1 cellular context compared by ENCODE assay signal in genomic region chr14:21300892-21301291, GRCh38.
A peak's percentile ranks its signal among the peaks of the same experiment; 100 is the strongest.
TF ChIP-seq lines count a peak whose summit lies in the region.

No MANE protein-coding gene starts in this region.

TF ChIP-seq in HepG2, 621 proteins besides CTCF, POLR2A, EP300 and RAD21 (continued from another document):
- TF ChIP-seq HNRNPL (IDR thresholded peaks at IDR 0.05; ENCODE audit: low read depth, low read length) (peak; percentile 79; the same call in 1 of the 2 replicates), SAFB2 (CRISPR knock-in tag; IDR thresholded peaks at IDR 0.05; ENCODE audit: borderline replicate concordance, low read depth) (peak; percentile 47; the same call in 1 of the 2 replicates), PHF8 (CRISPR knock-in tag; IDR thresholded peaks at IDR 0.05) (no peak), ARID3A (IDR thresholded peaks at IDR 0.05; ENCODE audit: low read depth, low read length) (no peak), ZBTB38 (CRISPR knock-in tag; IDR thresholded peaks at IDR 0.05) (peak; percentile 45; the same call in 1 of the 2 replicates), ZBTB39 (CRISPR knock-in tag; IDR thresholded peaks at IDR 0.05) (no peak), PRDM10 (CRISPR knock-in tag; IDR thresholded peaks at IDR 0.05; ENCODE audit: low read depth) (no peak), ARNT2 (CRISPR knock-in tag; IDR thresholded peaks at IDR 0.05; ENCODE audit: low read depth) (0 out of 2 replicates have a peak, but pooled peaks have one; percentile 31), SALL2 (CRISPR knock-in tag; IDR thresholded peaks at IDR 0.05) (no peak), PCBP1 (IDR thresholded peaks at IDR 0.05; ENCODE audit: borderline replicate concordance, low read depth, low read length) (no peak), MAZ (IDR thresholded peaks at IDR 0.05; ENCODE audit: borderline replicate concordance, low read depth, low read length) (no peak), MAZ (CRISPR knock-in tag; IDR thresholded peaks at IDR 0.05; ENCODE audit: low read depth) (0 out of 2 replicates have a peak, but pooled peaks have one; percentile 35)
- TF ChIP-seq, protein P1, sequence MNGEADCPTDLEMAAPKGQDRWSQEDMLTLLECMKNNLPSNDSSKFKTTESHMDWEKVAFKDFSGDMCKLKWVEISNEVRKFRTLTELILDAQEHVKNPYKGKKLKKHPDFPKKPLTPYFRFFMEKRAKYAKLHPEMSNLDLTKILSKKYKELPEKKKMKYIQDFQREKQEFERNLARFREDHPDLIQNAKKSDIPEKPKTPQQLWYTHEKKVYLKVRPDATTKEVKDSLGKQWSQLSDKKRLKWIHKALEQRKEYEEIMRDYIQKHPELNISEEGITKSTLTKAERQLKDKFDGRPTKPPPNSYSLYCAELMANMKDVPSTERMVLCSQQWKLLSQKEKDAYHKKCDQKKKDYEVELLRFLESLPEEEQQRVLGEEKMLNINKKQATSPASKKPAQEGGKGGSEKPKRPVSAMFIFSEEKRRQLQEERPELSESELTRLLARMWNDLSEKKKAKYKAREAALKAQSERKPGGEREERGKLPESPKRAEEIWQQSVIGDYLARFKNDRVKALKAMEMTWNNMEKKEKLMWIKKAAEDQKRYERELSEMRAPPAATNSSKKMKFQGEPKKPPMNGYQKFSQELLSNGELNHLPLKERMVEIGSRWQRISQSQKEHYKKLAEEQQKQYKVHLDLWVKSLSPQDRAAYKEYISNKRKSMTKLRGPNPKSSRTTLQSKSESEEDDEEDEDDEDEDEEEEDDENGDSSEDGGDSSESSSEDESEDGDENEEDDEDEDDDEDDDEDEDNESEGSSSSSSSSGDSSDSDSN (CRISPR knock-in tag; IDR thresholded peaks at IDR 0.05) = peak; percentile 82
- TF ChIP-seq, protein P2, sequence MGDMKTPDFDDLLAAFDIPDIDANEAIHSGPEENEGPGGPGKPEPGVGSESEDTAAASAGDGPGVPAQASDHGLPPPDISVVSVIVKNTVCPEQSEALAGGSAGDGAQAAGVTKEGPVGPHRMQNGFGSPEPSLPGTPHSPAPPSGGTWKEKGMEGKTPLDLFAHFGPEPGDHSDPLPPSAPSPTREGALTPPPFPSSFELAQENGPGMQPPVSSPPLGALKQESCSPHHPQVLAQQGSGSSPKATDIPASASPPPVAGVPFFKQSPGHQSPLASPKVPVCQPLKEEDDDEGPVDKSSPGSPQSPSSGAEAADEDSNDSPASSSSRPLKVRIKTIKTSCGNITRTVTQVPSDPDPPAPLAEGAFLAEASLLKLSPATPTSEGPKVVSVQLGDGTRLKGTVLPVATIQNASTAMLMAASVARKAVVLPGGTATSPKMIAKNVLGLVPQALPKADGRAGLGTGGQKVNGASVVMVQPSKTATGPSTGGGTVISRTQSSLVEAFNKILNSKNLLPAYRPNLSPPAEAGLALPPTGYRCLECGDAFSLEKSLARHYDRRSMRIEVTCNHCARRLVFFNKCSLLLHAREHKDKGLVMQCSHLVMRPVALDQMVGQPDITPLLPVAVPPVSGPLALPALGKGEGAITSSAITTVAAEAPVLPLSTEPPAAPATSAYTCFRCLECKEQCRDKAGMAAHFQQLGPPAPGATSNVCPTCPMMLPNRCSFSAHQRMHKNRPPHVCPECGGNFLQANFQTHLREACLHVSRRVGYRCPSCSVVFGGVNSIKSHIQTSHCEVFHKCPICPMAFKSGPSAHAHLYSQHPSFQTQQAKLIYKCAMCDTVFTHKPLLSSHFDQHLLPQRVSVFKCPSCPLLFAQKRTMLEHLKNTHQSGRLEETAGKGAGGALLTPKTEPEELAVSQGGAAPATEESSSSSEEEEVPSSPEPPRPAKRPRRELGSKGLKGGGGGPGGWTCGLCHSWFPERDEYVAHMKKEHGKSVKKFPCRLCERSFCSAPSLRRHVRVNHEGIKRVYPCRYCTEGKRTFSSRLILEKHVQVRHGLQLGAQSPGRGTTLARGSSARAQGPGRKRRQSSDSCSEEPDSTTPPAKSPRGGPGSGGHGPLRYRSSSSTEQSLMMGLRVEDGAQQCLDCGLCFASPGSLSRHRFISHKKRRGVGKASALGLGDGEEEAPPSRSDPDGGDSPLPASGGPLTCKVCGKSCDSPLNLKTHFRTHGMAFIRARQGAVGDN (CRISPR knock-in tag; IDR thresholded peaks at IDR 0.05) = peak; percentile 75
- TF ChIP-seq, protein P3, sequence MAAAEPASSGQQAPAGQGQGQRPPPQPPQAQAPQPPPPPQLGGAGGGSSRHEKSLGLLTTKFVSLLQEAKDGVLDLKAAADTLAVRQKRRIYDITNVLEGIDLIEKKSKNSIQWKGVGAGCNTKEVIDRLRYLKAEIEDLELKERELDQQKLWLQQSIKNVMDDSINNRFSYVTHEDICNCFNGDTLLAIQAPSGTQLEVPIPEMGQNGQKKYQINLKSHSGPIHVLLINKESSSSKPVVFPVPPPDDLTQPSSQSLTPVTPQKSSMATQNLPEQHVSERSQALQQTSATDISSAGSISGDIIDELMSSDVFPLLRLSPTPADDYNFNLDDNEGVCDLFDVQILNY (CRISPR knock-in tag; conservative IDR thresholded peaks at IDR 0.05) = 0 out of 2 replicates have a peak, but pooled peaks have one; percentile 41
